ENCODE assay signal across 1 cellular context in genomic region chr6:17962436-17963031, GRCh38.
TF ChIP-seq lines count a peak whose summit lies in the region.

No MANE protein-coding gene starts in this region.

TF ChIP-seq in K562, 482 proteins besides CTCF, POLR2A, EP300 and RAD21 (continued from another document and continues in another):
- TF ChIP-seq SIX5 (IDR thresholded peaks at IDR 0.05; ENCODE audit: borderline replicate concordance in 1 of 2, insufficient read depth in 1 of 2, low read depth in 1 of 2, low read length in 2 of 2) (no peak), SP1 (CRISPR knock-in tag; IDR thresholded peaks at IDR 0.05) (peak; percentile 88; the same call in 1 of the 2 replicates), TGIF2 (CRISPR knock-in tag; IDR thresholded peaks at IDR 0.05) (no peak), COPS2 (conservative IDR thresholded peaks at IDR 0.05) (no peak), PTBP1 (IDR thresholded peaks at IDR 0.05; ENCODE audit: low read depth, low read length) (0 out of 2 replicates have a peak, but pooled peaks have one; percentile 67), NFIX (CRISPR knock-in tag; IDR thresholded peaks at IDR 0.05; ENCODE audit: low read depth) (no peak), KDM1A (IDR thresholded peaks at IDR 0.05) (peak; percentile 92 to 94), KAT7 (CRISPR knock-in tag; IDR thresholded peaks at IDR 0.05; ENCODE audit: borderline replicate concordance) (peak; percentile 80; the same call in 1 of the 2 replicates), PPARD (CRISPR knock-in tag; IDR thresholded peaks at IDR 0.05) (no peak), ZNF41 (CRISPR knock-in tag; conservative IDR thresholded peaks at IDR 0.05) (no peak; the same call in 1 of the 2 replicates), RCOR1 (IDR thresholded peaks at IDR 0.05; ENCODE audit: borderline replicate concordance in 1 of 2, low read depth in 2 of 2, low read length in 2 of 2) (peak; percentile 73 to 99), CHD1 (IDR thresholded peaks at IDR 0.05; ENCODE audit: low read length) (no peak), TEAD1 (CRISPR knock-in tag; IDR thresholded peaks at IDR 0.05) (peak; percentile 99 to 100), CC2D1A (IDR thresholded peaks at IDR 0.05) (peak; percentile 96), HCFC1 (IDR thresholded peaks at IDR 0.05; ENCODE audit: low read depth, low read length) (no peak; the same call in 1 of the 2 replicates), ZNF408 (CRISPR knock-in tag; IDR thresholded peaks at IDR 0.05; ENCODE audit: low read depth) (no peak), ZNF311 (CRISPR knock-in tag; IDR thresholded peaks at IDR 0.05) (peak; percentile 70), HDAC2 (IDR thresholded peaks at IDR 0.05) (peak; percentile 93), HNRNPK (IDR thresholded peaks at IDR 0.05; ENCODE audit: low read depth, low read length, poor library complexity, severe bottlenecking) (peak; percentile 83), SETDB1 (IDR thresholded peaks at IDR 0.05; ENCODE audit: low read length) (peak; percentile 87), ZC3H8 (IDR thresholded peaks at IDR 0.05) (no peak), MCM2 (IDR thresholded peaks at IDR 0.05; ENCODE audit: low read depth) (no peak), NEUROD1 (IDR thresholded peaks at IDR 0.05; ENCODE audit: borderline replicate concordance, low read depth, low read length, partially characterized antibody) (peak; percentile 88), KDM2B (CRISPR knock-in tag; IDR thresholded peaks at IDR 0.05) (no peak), RUNX1 (IDR thresholded peaks at IDR 0.05; ENCODE audit: low read depth) (peak; percentile 99), ZNF696 (CRISPR knock-in tag; conservative IDR thresholded peaks at IDR 0.05) (no peak), DIDO1 (tag; IDR thresholded peaks at IDR 0.05; ENCODE audit: low read depth) (no peak; the same call in 1 of the 2 replicates), ATF1 (CRISPR knock-in tag; IDR thresholded peaks at IDR 0.05) (no peak), ATF1 (tag; IDR thresholded peaks at IDR 0.05) (peak; percentile 75), SUPT5H (IDR thresholded peaks at IDR 0.05) (no peak), NUFIP1 (IDR thresholded peaks at IDR 0.05; ENCODE audit: partially characterized antibody) (peak; percentile 46), ID3 (CRISPR knock-in tag; IDR thresholded peaks at IDR 0.05) (no peak), ID3 (tag; IDR thresholded peaks at IDR 0.05) (peak; percentile 92; the same call in 1 of the 2 replicates), AFF4 (CRISPR knock-in tag; IDR thresholded peaks at IDR 0.05) (peak; percentile 91), POLR3G (IDR thresholded peaks at IDR 0.05; ENCODE audit: extremely low read depth, insufficient read length, insufficient replicate concordance) (no peak), TEAD2 (tag; IDR thresholded peaks at IDR 0.05) (peak; percentile 92), ZNF174 (CRISPR knock-in tag; IDR thresholded peaks at IDR 0.05) (no peak), HDAC3 (IDR thresholded peaks at IDR 0.05; ENCODE audit: borderline replicate concordance, partially characterized antibody) (peak; percentile 96), ARID2 (IDR thresholded peaks at IDR 0.05) (no peak), ZBED1 (IDR thresholded peaks at IDR 0.05) (peak; percentile 84; the same call in 1 of the 2 replicates), NONO (IDR thresholded peaks at IDR 0.05; ENCODE audit: low read depth in 2 of 2, low read length in 1 of 2) (peak in 1 of 2 experiments; percentile 85; a peak in 2 of 4 replicates), ZC3H4 (CRISPR knock-in tag; IDR thresholded peaks at IDR 0.05; ENCODE audit: borderline replicate concordance) (no peak), CBX5 (IDR thresholded peaks at IDR 0.05; ENCODE audit: borderline replicate concordance, low read depth) (peak; percentile 83; the same call in 1 of the 2 replicates), CBX8 (IDR thresholded peaks at IDR 0.05; ENCODE audit: borderline replicate concordance, extremely low read depth, low read depth, low read length, poor library complexity, severe bottlenecking) (no peak), TCF7L2 (IDR thresholded peaks at IDR 0.05; ENCODE audit: low read depth, low read length) (no peak; the same call in 1 of the 2 replicates), HDAC8 (tag; IDR thresholded peaks at IDR 0.05) (no peak), GABPB1 (CRISPR knock-in tag; IDR thresholded peaks at IDR 0.05) (peak; percentile 87), RAD51 (IDR thresholded peaks at IDR 0.05; ENCODE audit: borderline replicate concordance, low read depth) (peak; percentile 62; the same call in 1 of the 2 replicates), SMC3 (conservative IDR thresholded peaks at IDR 0.05; ENCODE audit: insufficient read depth, low read depth, low read length) (peak; percentile 36; the same call in 1 of the 2 replicates)
- TF ChIP-seq, protein P1, sequence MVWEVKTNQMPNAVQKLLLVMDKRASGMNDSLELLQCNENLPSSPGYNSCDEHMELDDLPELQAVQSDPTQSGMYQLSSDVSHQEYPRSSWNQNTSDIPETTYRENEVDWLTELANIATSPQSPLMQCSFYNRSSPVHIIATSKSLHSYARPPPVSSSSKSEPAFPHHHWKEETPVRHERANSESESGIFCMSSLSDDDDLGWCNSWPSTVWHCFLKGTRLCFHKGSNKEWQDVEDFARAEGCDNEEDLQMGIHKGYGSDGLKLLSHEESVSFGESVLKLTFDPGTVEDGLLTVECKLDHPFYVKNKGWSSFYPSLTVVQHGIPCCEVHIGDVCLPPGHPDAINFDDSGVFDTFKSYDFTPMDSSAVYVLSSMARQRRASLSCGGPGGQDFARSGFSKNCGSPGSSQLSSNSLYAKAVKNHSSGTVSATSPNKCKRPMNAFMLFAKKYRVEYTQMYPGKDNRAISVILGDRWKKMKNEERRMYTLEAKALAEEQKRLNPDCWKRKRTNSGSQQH (CRISPR knock-in tag; IDR thresholded peaks at IDR 0.05), result 0 out of 2 replicates have a peak, but pooled peaks have one; percentile 57
- TF ChIP-seq, protein P2, sequence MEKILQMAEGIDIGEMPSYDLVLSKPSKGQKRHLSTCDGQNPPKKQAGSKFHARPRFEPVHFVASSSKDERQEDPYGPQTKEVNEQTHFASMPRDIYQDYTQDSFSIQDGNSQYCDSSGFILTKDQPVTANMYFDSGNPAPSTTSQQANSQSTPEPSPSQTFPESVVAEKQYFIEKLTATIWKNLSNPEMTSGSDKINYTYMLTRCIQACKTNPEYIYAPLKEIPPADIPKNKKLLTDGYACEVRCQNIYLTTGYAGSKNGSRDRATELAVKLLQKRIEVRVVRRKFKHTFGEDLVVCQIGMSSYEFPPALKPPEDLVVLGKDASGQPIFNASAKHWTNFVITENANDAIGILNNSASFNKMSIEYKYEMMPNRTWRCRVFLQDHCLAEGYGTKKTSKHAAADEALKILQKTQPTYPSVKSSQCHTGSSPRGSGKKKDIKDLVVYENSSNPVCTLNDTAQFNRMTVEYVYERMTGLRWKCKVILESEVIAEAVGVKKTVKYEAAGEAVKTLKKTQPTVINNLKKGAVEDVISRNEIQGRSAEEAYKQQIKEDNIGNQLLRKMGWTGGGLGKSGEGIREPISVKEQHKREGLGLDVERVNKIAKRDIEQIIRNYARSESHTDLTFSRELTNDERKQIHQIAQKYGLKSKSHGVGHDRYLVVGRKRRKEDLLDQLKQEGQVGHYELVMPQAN (IDR thresholded peaks at IDR 0.05; ENCODE audit: borderline replicate concordance), result peak; percentile 79
- TF ChIP-seq, protein P3, sequence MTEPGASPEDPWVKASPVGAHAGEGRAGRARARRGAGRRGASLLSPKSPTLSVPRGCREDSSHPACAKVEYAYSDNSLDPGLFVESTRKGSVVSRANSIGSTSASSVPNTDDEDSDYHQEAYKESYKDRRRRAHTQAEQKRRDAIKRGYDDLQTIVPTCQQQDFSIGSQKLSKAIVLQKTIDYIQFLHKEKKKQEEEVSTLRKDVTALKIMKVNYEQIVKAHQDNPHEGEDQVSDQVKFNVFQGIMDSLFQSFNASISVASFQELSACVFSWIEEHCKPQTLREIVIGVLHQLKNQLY (CRISPR knock-in tag; conservative IDR thresholded peaks at IDR 0.05), result no peak
- TF ChIP-seq, protein P4, sequence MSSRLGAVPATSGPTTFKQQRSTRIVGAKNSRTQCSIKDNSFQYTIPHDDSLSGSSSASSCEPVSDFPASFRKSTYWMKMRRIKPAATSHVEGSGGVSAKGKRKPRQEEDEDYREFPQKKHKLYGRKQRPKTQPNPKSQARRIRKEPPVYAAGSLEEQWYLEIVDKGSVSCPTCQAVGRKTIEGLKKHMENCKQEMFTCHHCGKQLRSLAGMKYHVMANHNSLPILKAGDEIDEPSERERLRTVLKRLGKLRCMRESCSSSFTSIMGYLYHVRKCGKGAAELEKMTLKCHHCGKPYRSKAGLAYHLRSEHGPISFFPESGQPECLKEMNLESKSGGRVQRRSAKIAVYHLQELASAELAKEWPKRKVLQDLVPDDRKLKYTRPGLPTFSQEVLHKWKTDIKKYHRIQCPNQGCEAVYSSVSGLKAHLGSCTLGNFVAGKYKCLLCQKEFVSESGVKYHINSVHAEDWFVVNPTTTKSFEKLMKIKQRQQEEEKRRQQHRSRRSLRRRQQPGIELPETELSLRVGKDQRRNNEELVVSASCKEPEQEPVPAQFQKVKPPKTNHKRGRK (tag; IDR thresholded peaks at IDR 0.05), result no peak
- TF ChIP-seq, protein P5, sequence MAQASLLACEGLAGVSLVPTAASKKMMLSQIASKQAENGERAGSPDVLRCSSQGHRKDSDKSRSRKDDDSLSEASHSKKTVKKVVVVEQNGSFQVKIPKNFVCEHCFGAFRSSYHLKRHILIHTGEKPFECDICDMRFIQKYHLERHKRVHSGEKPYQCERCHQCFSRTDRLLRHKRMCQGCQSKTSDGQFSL (CRISPR knock-in tag; IDR thresholded peaks at IDR 0.05), result peak; percentile 72; the same call in 1 of the 2 replicates
- TF ChIP-seq, protein P5 (tag; IDR thresholded peaks at IDR 0.05), result no peak
- TF ChIP-seq, protein P6, sequence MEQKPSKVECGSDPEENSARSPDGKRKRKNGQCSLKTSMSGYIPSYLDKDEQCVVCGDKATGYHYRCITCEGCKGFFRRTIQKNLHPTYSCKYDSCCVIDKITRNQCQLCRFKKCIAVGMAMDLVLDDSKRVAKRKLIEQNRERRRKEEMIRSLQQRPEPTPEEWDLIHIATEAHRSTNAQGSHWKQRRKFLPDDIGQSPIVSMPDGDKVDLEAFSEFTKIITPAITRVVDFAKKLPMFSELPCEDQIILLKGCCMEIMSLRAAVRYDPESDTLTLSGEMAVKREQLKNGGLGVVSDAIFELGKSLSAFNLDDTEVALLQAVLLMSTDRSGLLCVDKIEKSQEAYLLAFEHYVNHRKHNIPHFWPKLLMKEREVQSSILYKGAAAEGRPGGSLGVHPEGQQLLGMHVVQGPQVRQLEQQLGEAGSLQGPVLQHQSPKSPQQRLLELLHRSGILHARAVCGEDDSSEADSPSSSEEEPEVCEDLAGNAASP (IDR thresholded peaks at IDR 0.05), result no peak
- TF ChIP-seq, protein P7, sequence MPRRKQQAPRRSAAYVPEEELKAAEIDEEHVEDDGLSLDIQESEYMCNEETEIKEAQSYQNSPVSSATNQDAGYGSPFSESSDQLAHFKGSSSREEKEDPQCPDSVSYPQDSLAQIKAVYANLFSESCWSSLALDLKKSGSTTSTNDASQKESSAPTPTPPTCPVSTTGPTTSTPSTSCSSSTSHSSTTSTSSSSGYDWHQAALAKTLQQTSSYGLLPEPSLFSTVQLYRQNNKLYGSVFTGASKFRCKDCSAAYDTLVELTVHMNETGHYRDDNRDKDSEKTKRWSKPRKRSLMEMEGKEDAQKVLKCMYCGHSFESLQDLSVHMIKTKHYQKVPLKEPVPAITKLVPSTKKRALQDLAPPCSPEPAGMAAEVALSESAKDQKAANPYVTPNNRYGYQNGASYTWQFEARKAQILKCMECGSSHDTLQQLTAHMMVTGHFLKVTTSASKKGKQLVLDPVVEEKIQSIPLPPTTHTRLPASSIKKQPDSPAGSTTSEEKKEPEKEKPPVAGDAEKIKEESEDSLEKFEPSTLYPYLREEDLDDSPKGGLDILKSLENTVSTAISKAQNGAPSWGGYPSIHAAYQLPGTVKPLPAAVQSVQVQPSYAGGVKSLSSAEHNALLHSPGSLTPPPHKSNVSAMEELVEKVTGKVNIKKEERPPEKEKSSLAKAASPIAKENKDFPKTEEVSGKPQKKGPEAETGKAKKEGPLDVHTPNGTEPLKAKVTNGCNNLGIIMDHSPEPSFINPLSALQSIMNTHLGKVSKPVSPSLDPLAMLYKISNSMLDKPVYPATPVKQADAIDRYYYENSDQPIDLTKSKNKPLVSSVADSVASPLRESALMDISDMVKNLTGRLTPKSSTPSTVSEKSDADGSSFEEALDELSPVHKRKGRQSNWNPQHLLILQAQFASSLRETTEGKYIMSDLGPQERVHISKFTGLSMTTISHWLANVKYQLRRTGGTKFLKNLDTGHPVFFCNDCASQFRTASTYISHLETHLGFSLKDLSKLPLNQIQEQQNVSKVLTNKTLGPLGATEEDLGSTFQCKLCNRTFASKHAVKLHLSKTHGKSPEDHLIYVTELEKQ (CRISPR knock-in tag; IDR thresholded peaks at IDR 0.05), result no peak
